Comparison of ENCODE assay signal across 17 cellular contexts in the genomic region with DNA sequence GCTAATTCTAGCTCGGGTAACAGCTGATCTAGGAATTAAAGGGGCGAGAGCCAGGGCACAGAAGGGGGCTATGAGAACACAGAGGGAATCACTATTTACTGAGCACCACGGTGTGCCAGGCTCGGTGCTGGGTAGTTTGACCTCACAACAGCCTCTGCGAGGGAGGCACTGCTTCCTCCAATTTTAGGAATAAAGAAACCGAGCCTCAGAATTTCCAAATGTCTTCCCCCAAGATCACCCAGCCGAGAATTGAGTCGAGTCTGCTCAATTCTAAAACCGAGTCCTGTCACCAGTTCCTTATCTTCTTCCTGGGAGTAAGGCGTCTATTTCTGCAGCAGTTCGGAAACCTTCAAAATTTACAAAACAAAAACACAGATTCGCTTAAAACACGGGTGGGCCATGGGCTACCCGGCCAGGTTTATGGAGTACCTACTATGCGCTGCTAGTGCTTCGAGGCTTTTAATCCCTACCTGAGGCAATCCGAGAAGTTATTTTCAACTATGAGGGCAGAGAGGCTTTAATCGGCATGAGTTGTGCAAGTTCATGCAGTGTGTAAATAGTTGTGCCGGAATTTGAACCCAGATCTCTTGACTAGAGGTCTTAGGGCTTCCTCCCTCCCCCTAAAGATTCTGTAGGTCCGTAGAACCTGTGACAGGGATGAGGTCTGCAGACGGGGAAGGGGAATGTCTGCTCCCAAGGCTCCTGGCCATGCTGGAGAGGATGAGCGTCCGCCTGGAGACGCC. TPM values are rescaled to one million over a fixed set of nuclear protein-coding genes. Genes with fewer than 3 reads are reported as not detected.
DNase-seq lines count a peak whose midpoint lies in the region; ATAC-seq, FAIRE-seq and TF ChIP-seq lines count a peak whose summit lies in the region.
"Had no signal": no experiment of that assay in that cellular context is flagged by ENCODE, and none has a peak within 500 bp of the region (broad histone marks: within the 10 kb centered on the region; RNA-seq: fewer than 3 reads in every experiment).

No MANE protein-coding gene starts in this region.

- CTCF ChIA-PET in H1 (lab: Charles Lee; ENCODE audit: partially characterized antibody) = interaction anchor here (1.0 to 3.5 kb wide), 4 partner anchors 10 to 104 kb away, joined by 3 to 12 read pairs (median 4); no protein-coding TSS in a partner anchor

- H3K4ac ChIP-seq in H1 (replicated peaks; ENCODE audit: insufficient read length, low read depth, low read length) = no peak overlapping the region

- H3K9ac ChIP-seq in H1 (replicated peaks in 1 of 4; ENCODE audit: extremely low read depth in 1 of 4, low read depth in 3 of 4, low read length in 3 of 4) = no peak overlapping the region

- H4K91ac ChIP-seq in H1 (replicated peaks; ENCODE audit: insufficient read length, low read length) = no peak overlapping the region

- peaks cover 4 to 16% of the 10 kb centered on the region in 2 experiments for H4K20me1 ChIP-seq in H1 (replicated peaks in 1 of 2; ENCODE audit: control insufficient read depth in 1 of 2, insufficient read depth in 2 of 2, low read length in 2 of 2)

- H3K27ac ChIP-seq in H1 (ENCODE audit: low read depth, low read length) = no peak overlapping the region

- H2AFZ ChIP-seq in H1 (ENCODE audit: low read length) = no peak overlapping the region

- TF ChIP-seq CTCF in H1 (IDR thresholded peaks at IDR 0.05; ENCODE audit: control extremely low read depth in 1 of 3, insufficient read depth in 1 of 3, low read depth in 1 of 3, low read length in 3 of 3) = no peak

- H2BK20ac ChIP-seq in H1 (ENCODE audit: low read length) = no peak overlapping the region

- H3K27ac Mint-ChIP-seq in activated naive CD4-positive, alpha-beta T cell treated with anti-CD3 and anti-CD28 coated beads, Interleukin-2, amount 50 U/mL, for 24 hours = peak overlapping the region; percentile 8
- H3K27ac Mint-ChIP-seq in activated naive CD4-positive, alpha-beta T cell treated with anti-CD3 and anti-CD28 coated beads, Interleukin-2, amount 50 U/mL, for 72 hours = peak overlapping the region in 1 of 2 donors; percentile 29
- H3K27ac Mint-ChIP-seq in stimulated activated effector memory CD8-positive, alpha-beta T cell treated with anti-CD3 and anti-CD28 coated beads, Interleukin-12 subunit alpha, Interleukin-12 subunit beta, amount 100 ng/mL, for 72 hours = no peak overlapping the region

- FAIRE-seq in H1 (lab: Jason Lieb, UNC) = no peak
- FAIRE-seq: kidney, urothelium cell line had no signal

- peaks cover 62% of the 10 kb centered on the region for H3K4me1 Mint-ChIP-seq in activated naive CD4-positive, alpha-beta T cell treated with anti-CD3 and anti-CD28 coated beads, Interleukin-2, amount 50 U/mL, for 24 hours
- peaks cover 60% of the 10 kb centered on the region for H3K4me1 Mint-ChIP-seq in stimulated activated effector memory CD8-positive, alpha-beta T cell treated with anti-CD3 and anti-CD28 coated beads, Interleukin-12 subunit alpha, Interleukin-12 subunit beta, amount 100 ng/mL, for 72 hours

- no peak for DNase-seq in activated naive CD4-positive, alpha-beta T cell treated with anti-CD3 and anti-CD28 coated beads, Interleukin-2, amount 50 U/mL, for 72 hours (ENCODE audit: low spot score in 2 of 2)
- peak; percentile 46 for DNase-seq in MV-4-11 (lab: John Stamatoyannopoulos, UW)
- DNase-seq in H1 (ENCODE audit: low read depth in 1 of 2, low spot score in 2 of 2) = no peak
- peak in 1 of 2 donors; percentile 48 for DNase-seq in stimulated activated effector memory CD8-positive, alpha-beta T cell treated with anti-CD3 and anti-CD28 coated beads, Interleukin-12 subunit alpha, Interleukin-12 subunit beta, amount 100 ng/mL, for 72 hours (ENCODE audit: low spot score in 2 of 2)
- no peak for DNase-seq in KBM-7
- DNase-seq in NCI-H2196 treated with DMSO at 0.1 percent for 48 hours (lab: John Stamatoyannopoulos, UW; ENCODE audit: unreplicated experiment) = no peak
- no peak for DNase-seq in HPDE6-E6E7 (ENCODE audit: extremely low spot score)
- DNase-seq: effector CD8-positive, alpha-beta T cell; EL; foreskin melanocyte; NK-92 treated with Interleukin-12 subunit alpha and Interleukin-12 subunit beta, amount 100 ng/mL, for 24 hours; SIG-M5 had no signal

- no peaks in the 10 kb centered on the region for H3K36me3 Mint-ChIP-seq in activated naive CD4-positive, alpha-beta T cell treated with anti-CD3 and anti-CD28 coated beads, Interleukin-2, amount 50 U/mL, for 24 hours
- H3K36me3 Mint-ChIP-seq in activated naive CD4-positive, alpha-beta T cell treated with anti-CD3 and anti-CD28 coated beads, Interleukin-2, amount 50 U/mL, for 72 hours = peaks cover 5 to 18% of the 10 kb centered on the region in 2 donors
- H3K36me3 Mint-ChIP-seq in stimulated activated effector memory CD8-positive, alpha-beta T cell treated with anti-CD3 and anti-CD28 coated beads, Interleukin-12 subunit alpha, Interleukin-12 subunit beta, amount 100 ng/mL, for 72 hours = peaks cover 6% of the 10 kb centered on the region

- peak overlapping the region; percentile 69 for H3K4me3 Mint-ChIP-seq in activated naive CD4-positive, alpha-beta T cell treated with anti-CD3 and anti-CD28 coated beads, Interleukin-2, amount 50 U/mL, for 24 hours
- H3K4me3 Mint-ChIP-seq in stimulated activated effector memory CD8-positive, alpha-beta T cell treated with anti-CD3 and anti-CD28 coated beads, Interleukin-12 subunit alpha, Interleukin-12 subunit beta, amount 100 ng/mL, for 72 hours = peak overlapping the region; percentile 63

- POLR2A ChIA-PET in H1 (lab: Charles Lee; ENCODE audit: partially characterized antibody) = interaction anchor here (0.8 to 5.0 kb wide), 4 partner anchors 10 to 20 kb away, joined by 4 to 35 read pairs (median 20); no protein-coding TSS in a partner anchor

- no peak overlapping the region for H3K23ac ChIP-seq in H1 (ENCODE audit: insufficient read length)

- peaks cover 19% of the 10 kb centered on the region for H3K23me2 ChIP-seq in H1 (ENCODE audit: low read depth, low read length)

- H3K9me3 ChIP-seq in H1 (ENCODE audit: insufficient read depth in 2 of 2, low read depth in 1 of 2, low read length in 1 of 2) = no peaks in the 10 kb centered on the region

- no peak for TF ChIP-seq EP300 in H1 (IDR thresholded peaks at IDR 0.05; ENCODE audit: borderline replicate concordance in 1 of 2, low read depth in 2 of 2, low read length in 2 of 2)

- H3K27me3 ChIP-seq in H1 (replicated peaks in 1 of 4; ENCODE audit: control insufficient read depth in 3 of 4, extremely low read depth in 1 of 4, insufficient read depth in 3 of 4, low read length in 3 of 4) = peaks cover 82 to 99% (median 91%) of the 10 kb centered on the region in 4 experiments

- 9% methylated on average over 24 of the region's 24 CpGs; no CpG with 5 or more reads in 1 of the 2 experiments for WGBS in H1 (ENCODE audit: extremely low coverage in 1 of 2, insufficient coverage in 1 of 2, insufficient read length in 1 of 2, insufficient replicate concordance in 2 of 2, low coverage in 1 of 2, low lambda C conversion rate in 2 of 2, missing lambda C conversion rate in 1 of 2), 2 experiments

- H3K18ac ChIP-seq in H1 (ENCODE audit: extremely low read depth, low read length) = peak overlapping the region; percentile 75; the same call in 1 of the 2 replicates

- H3K14ac ChIP-seq in H1 (ENCODE audit: insufficient read length) = no peak overlapping the region

- H3K4me2 ChIP-seq in H1 (ENCODE audit: insufficient read depth in 1 of 2, low read depth in 2 of 2, low read length in 2 of 2) = peak overlapping the region; percentile 84 to 86

- in situ Hi-C loops in KBM-7 (cut with MboI; ENCODE audit: low pct_unique_long_range_greater_than_20kb, low sequenced_read_pairs) = loop anchor here (25.0 kb wide), 1 partner anchor 415 kb away; no protein-coding TSS in a partner anchor

- no peak overlapping the region for H2BK120ac ChIP-seq in H1 (replicated peaks; ENCODE audit: low read depth, low read length)

- H3K79me2 ChIP-seq in H1 (ENCODE audit: control insufficient read depth in 1 of 2, insufficient read depth in 2 of 2, low read length in 2 of 2) = no peaks in the 10 kb centered on the region

- H2BK12ac ChIP-seq in H1 (ENCODE audit: low read depth, low read length) = peak overlapping the region; percentile 18; the same call in 1 of the 2 replicates

- peak overlapping the region; percentile 6; the same call in 1 of the 2 replicates for H2BK15ac ChIP-seq in H1 (ENCODE audit: low read length)

- peaks cover 49% of the 10 kb centered on the region for H3K27me3 Mint-ChIP-seq in activated naive CD4-positive, alpha-beta T cell treated with anti-CD3 and anti-CD28 coated beads, Interleukin-2, amount 50 U/mL, for 24 hours

- no peak overlapping the region for H2BK5ac ChIP-seq in H1 (ENCODE audit: low read depth, low read length)

- ATAC-seq in activated naive CD4-positive, alpha-beta T cell treated with anti-CD3 and anti-CD28 coated beads, Interleukin-2, amount 50 U/mL, for 72 hours = no peak
- ATAC-seq in stimulated activated effector memory CD8-positive, alpha-beta T cell treated with anti-CD3 and anti-CD28 coated beads, Interleukin-12 subunit alpha, Interleukin-12 subunit beta, amount 100 ng/mL, for 72 hours = no peak

- H3K4me1 ChIP-seq in H1 (replicated peaks in 1 of 4; ENCODE audit: control insufficient read depth in 3 of 4, insufficient read depth in 4 of 4, low read length in 3 of 4) = peaks cover 22 to 68% (median 43%) of the 10 kb centered on the region in 4 experiments

- H4K8ac ChIP-seq in H1 (ENCODE audit: extremely low read depth, insufficient read depth, low read length) = no peak overlapping the region

- TF ChIP-seq RAD21 in H1 (IDR thresholded peaks at IDR 0.05 in 1 of 2, conservative IDR thresholded peaks at IDR 0.05 in 1 of 2; ENCODE audit: low read depth in 2 of 2, low read length in 2 of 2) = no peak

- TF ChIP-seq POLR2A in H1 (IDR thresholded peaks at IDR 0.05; ENCODE audit: control extremely low read depth in 1 of 2, low read depth in 2 of 2, low read length in 2 of 2) = no peak

- no peaks in the 10 kb centered on the region; a peak in 1 of 8 replicates for H3K36me3 ChIP-seq in H1 (ENCODE audit: control insufficient read depth in 2 of 4, insufficient read depth in 4 of 4, low read length in 3 of 4)

- no peaks in the 10 kb centered on the region for H3K9me3 Mint-ChIP-seq in activated naive CD4-positive, alpha-beta T cell treated with anti-CD3 and anti-CD28 coated beads, Interleukin-2, amount 50 U/mL, for 24 hours
- H3K9me3 Mint-ChIP-seq in activated naive CD4-positive, alpha-beta T cell treated with anti-CD3 and anti-CD28 coated beads, Interleukin-2, amount 50 U/mL, for 72 hours = no peaks in the 10 kb centered on the region
- H3K9me3 Mint-ChIP-seq in stimulated activated effector memory CD8-positive, alpha-beta T cell treated with anti-CD3 and anti-CD28 coated beads, Interleukin-12 subunit alpha, Interleukin-12 subunit beta, amount 100 ng/mL, for 72 hours = no peaks in the 10 kb centered on the region

- H3K4me3 ChIP-seq in H1 (ENCODE audit: extremely low read depth in 1 of 4, insufficient read depth in 2 of 4, low read depth in 3 of 4, low read length in 4 of 4) = peak overlapping the region in 1 of 4 experiments; percentile 59; a peak in 2 of 8 replicates

- H3K79me1 ChIP-seq in H1 (ENCODE audit: low read depth, low read length) = no peaks in the 10 kb centered on the region

- H4K5ac ChIP-seq in H1 (ENCODE audit: insufficient read length, low read depth, low read length) = no peak overlapping the region

- H2AK5ac ChIP-seq in H1 (ENCODE audit: low read depth, low read length) = no peak overlapping the region

- no peak overlapping the region for H3K56ac ChIP-seq in H1 (replicated peaks; ENCODE audit: insufficient read length, low read depth, low read length)

RNA-seq across cellular contexts. Expression of a gene that starts 0.9 kb away (rescaled TPM):
- under 1 TPM; 0.18 to 0.60 TPM for total RNA-seq in activated naive CD4-positive, alpha-beta T cell treated with anti-CD3 and anti-CD28 coated beads, Interleukin-2, amount 50 U/mL, for 72 hours
- 1.3 and 2.0 TPM in 2 replicates for total RNA-seq in H1 (2021; fragmentation: NEBNext Ultra II Directional; extraction: Animal tissue kit (Norgen Biotek cat#: 25700))
- polyA plus RNA-seq in H1 (2011; rRNA removed) = 2.2 and 2.7 TPM in 2 replicates
- polyA plus RNA-seq in H1 (2011; cell fraction: cytosol; rRNA removed) = 1.1 TPM
- polyA plus RNA-seq in H1 (2011; cell fraction: nucleus; rRNA removed) = 0.97 TPM
- polyA plus RNA-seq in H1 (2012, experiment 1 of 2) = 0.64 to 1.5 TPM (median 1.2 TPM) in 4 replicates
- 1.3 TPM for polyA plus RNA-seq in H1 (2012, experiment 2 of 2)
- polyA plus RNA-seq in H1 (2013, experiment 1 of 2) = 5.4 TPM
- polyA plus RNA-seq in H1 (2013, experiment 2 of 2) = 5.4 TPM
- 0.17 and 0.35 TPM in 2 replicates for polyA minus RNA-seq in H1 (2011; rRNA and poly(A)+ RNA removed)
- 1.8 TPM for polyA minus RNA-seq in H1 (2011; cell fraction: cytosol; rRNA and poly(A)+ RNA removed)
- polyA minus RNA-seq in H1 (2011; cell fraction: nucleus; rRNA and poly(A)+ RNA removed) = 0.90 TPM
- polyA plus RNA-seq: BJ had no signal

RNA-seq across cellular contexts. Expression of a gene that starts 7.1 kb away (rescaled TPM):
- total RNA-seq in activated naive CD4-positive, alpha-beta T cell treated with anti-CD3 and anti-CD28 coated beads, Interleukin-2, amount 50 U/mL, for 72 hours = 100 to 1,000 TPM; 215 to 332 TPM
- 184 and 207 TPM in 2 replicates for total RNA-seq in H1 (2021; fragmentation: NEBNext Ultra II Directional; extraction: Animal tissue kit (Norgen Biotek cat#: 25700))
- polyA plus RNA-seq in H1 (2011; rRNA removed) = 183 and 187 TPM in 2 replicates
- 273 TPM for polyA plus RNA-seq in H1 (2011; cell fraction: cytosol; rRNA removed)
- polyA plus RNA-seq in H1 (2011; cell fraction: nucleus; rRNA removed) = 335 TPM
- 205 to 238 TPM (median 210 TPM) in 4 replicates for polyA plus RNA-seq in H1 (2012, experiment 1 of 2)
- polyA plus RNA-seq in H1 (2012, experiment 2 of 2) = 23.6 TPM
- 139 TPM for polyA plus RNA-seq in H1 (2013, experiment 1 of 2)
- polyA plus RNA-seq in H1 (2013, experiment 2 of 2) = 140 TPM
- 387 and 444 TPM in 2 replicates for polyA minus RNA-seq in H1 (2011; rRNA and poly(A)+ RNA removed)
- 179 TPM for polyA minus RNA-seq in H1 (2011; cell fraction: cytosol; rRNA and poly(A)+ RNA removed)
- 286 TPM for polyA minus RNA-seq in H1 (2011; cell fraction: nucleus; rRNA and poly(A)+ RNA removed)

RNA-seq across cellular contexts. Expression of a gene that starts 11.3 kb away (rescaled TPM):
- total RNA-seq in activated naive CD4-positive, alpha-beta T cell treated with anti-CD3 and anti-CD28 coated beads, Interleukin-2, amount 50 U/mL, for 72 hours = under 1 TPM in 1 of 2 donors, not detected in 1; 0.20 TPM
- 0.27 TPM in 1 of 2 replicates, not detected in the other for total RNA-seq in H1 (2021; fragmentation: NEBNext Ultra II Directional; extraction: Animal tissue kit (Norgen Biotek cat#: 25700))
- polyA plus RNA-seq in H1 (2011; rRNA removed) = 0.05 and 0.25 TPM in 2 replicates
- 0.17 TPM for polyA plus RNA-seq in H1 (2011; cell fraction: cytosol; rRNA removed)
- 0.16 TPM for polyA plus RNA-seq in H1 (2011; cell fraction: nucleus; rRNA removed)
- 0.16 TPM in 1 of 4 replicates, not detected in the others for polyA plus RNA-seq in H1 (2012, experiment 1 of 2)
- polyA plus RNA-seq in H1 (2012, experiment 2 of 2) = not detected
- 0.14 TPM for polyA plus RNA-seq in H1 (2013, experiment 1 of 2)
- 0.11 TPM for polyA plus RNA-seq in H1 (2013, experiment 2 of 2)
- polyA minus RNA-seq in H1 (2011; rRNA and poly(A)+ RNA removed) = not detected in 2 replicates
- not detected for polyA minus RNA-seq in H1 (2011; cell fraction: cytosol; rRNA and poly(A)+ RNA removed)
- not detected for polyA minus RNA-seq in H1 (2011; cell fraction: nucleus; rRNA and poly(A)+ RNA removed)
- total RNA-seq: kidney, M059J had no signal
- polyA plus RNA-seq: BJ had no signal
